16 cellular contexts compared by ENCODE assay signal in genomic region chr13:75478659-75479058, GRCh38. TPM values are rescaled to one million over a fixed set of nuclear protein-coding genes. Genes with fewer than 3 reads are reported as not detected.
A peak's percentile ranks its signal among the peaks of the same experiment; 100 is the strongest.
DNase-seq lines count a peak whose midpoint lies in the region; ATAC-seq, FAIRE-seq and TF ChIP-seq lines count a peak whose summit lies in the region.
"Had no signal": no experiment of that assay in that cellular context is flagged by ENCODE, and none has a peak within 500 bp of the region (broad histone marks: within the 10 kb centered on the region; RNA-seq: fewer than 3 reads in every experiment).

No MANE protein-coding gene starts in this region.

- no peak for TF ChIP-seq EP300 in GM12878 (IDR thresholded peaks at IDR 0.05; ENCODE audit: borderline replicate concordance in 1 of 2, control insufficient read depth in 1 of 2, low read depth in 2 of 2, low read length in 2 of 2)

- H3K4me3 ChIP-seq in left ventricle myocardium inferior (peak overlapping the region; percentile 95), DOHH2 (ENCODE audit: low read length) (peak overlapping the region; percentile 90), GM12878 (peak overlapping the region; percentile 82), skeletal muscle tissue (ENCODE audit: low read length in 3 of 3) (peak overlapping the region; percentile 85 to 92 (median 86))

- H3K4me2 ChIP-seq in DOHH2 (ENCODE audit: low read length) (peak overlapping the region; percentile 62), GM12878 (ENCODE audit: control insufficient read depth, insufficient read depth) (peak overlapping the region; percentile 76)

- WGBS in GM12878 (ENCODE audit: insufficient coverage, insufficient replicate concordance, low lambda C conversion rate, missing lambda C conversion rate), result 65% methylated on average over 4 of the region's 4 CpGs

- no TSS peak for BruUV-seq in GM12878 (replicated peaks; lab: Mats Ljungman, UMichigan)

- CTCF ChIA-PET in GM12878 (lab: Yijun Ruan, JAX), result interaction anchor here (1.2 to 4.4 kb wide), 2 partner anchors 106 to 112 kb away, joined by 3 to 37 read pairs; no protein-coding TSS in a partner anchor

- ATAC-seq in GM12878, result no peak
- ATAC-seq: CD8-positive, alpha-beta T cell; Panc1; SK-N-SH treated with all-trans-retinoic acid at 6 μM for 48 hours had no signal

- no peaks in the 10 kb centered on the region for H3K9me2 ChIP-seq in DOHH2 (replicated peaks; ENCODE audit: control insufficient read depth, low read length)

- H3K4me1 ChIP-seq in left ventricle myocardium inferior (peaks cover 85% of the 10 kb centered on the region), DOHH2 (ENCODE audit: control insufficient read depth, low read length) (peaks cover 59% of the 10 kb centered on the region), GM12878 (ENCODE audit: control insufficient read depth, insufficient read depth, low read length) (peaks cover 12% of the 10 kb centered on the region), skeletal muscle tissue (ENCODE audit: control insufficient read depth in 3 of 3, insufficient read depth in 3 of 3, low read length in 3 of 3) (peaks cover 10 to 18% (median 15%) of the 10 kb centered on the region in 3 donors)

- H3K36me3 ChIP-seq in left ventricle myocardium inferior, result no peaks in the 10 kb centered on the region
- H3K36me3 ChIP-seq in DOHH2 (ENCODE audit: control insufficient read depth, low read length), result peaks cover 62% of the 10 kb centered on the region
- no peaks in the 10 kb centered on the region for H3K36me3 ChIP-seq in GM12878 (ENCODE audit: control insufficient read depth in 2 of 2, insufficient read depth in 2 of 2, low read length in 1 of 2)
- H3K36me3 ChIP-seq in skeletal muscle tissue (ENCODE audit: control insufficient read depth in 3 of 3, insufficient read depth in 3 of 3, low read length in 3 of 3), result no peaks in the 10 kb centered on the region

- TF ChIP-seq CTCF in left ventricle myocardium inferior (IDR thresholded peaks at IDR 0.05; ENCODE audit: borderline replicate concordance), result no peak
- TF ChIP-seq CTCF in DOHH2 (IDR thresholded peaks at IDR 0.05; ENCODE audit: low read depth, low read length, poor library complexity, severe bottlenecking), result no peak
- TF ChIP-seq CTCF in GM12878 (IDR thresholded peaks at IDR 0.05 in 2 of 3, conservative IDR thresholded peaks at IDR 0.05 in 1 of 3; ENCODE audit: control insufficient read depth in 2 of 3, extremely low read depth in 1 of 3, insufficient read depth in 1 of 3, low read depth in 3 of 3, low read length in 3 of 3), result no peak

- RAD21 ChIA-PET in GM12878 (lab: Charles Lee; ENCODE audit: unreplicated experiment), result interaction anchor here (1.0 to 2.6 kb wide), 3 partner anchors 106 to 178 kb away, joined by 4 to 12 read pairs (median 7); no protein-coding TSS in a partner anchor

- H3K9ac ChIP-seq in GM12878 (ENCODE audit: control insufficient read depth, insufficient read depth, low read length), result no peak overlapping the region
- H3K9ac ChIP-seq in skeletal muscle tissue (ENCODE audit: low read depth in 1 of 3, low read length in 3 of 3), result peak overlapping the region in 1 of 3 donors; percentile 81

- FAIRE-seq in GM12878 (lab: Jason Lieb, UNC), result no peak

- peaks cover 42% of the 10 kb centered on the region for H4K20me1 ChIP-seq in DOHH2 (ENCODE audit: control insufficient read depth, insufficient read depth, low read depth, low read length)
- H4K20me1 ChIP-seq in GM12878 (ENCODE audit: control insufficient read depth, insufficient read depth), result no peaks in the 10 kb centered on the region

- no peak for TF ChIP-seq POLR2A in GM12878 (IDR thresholded peaks at IDR 0.05; ENCODE audit: low read depth, low read length)

- peaks cover 3% of the 10 kb centered on the region; the same call in 1 of the 2 replicates for H3F3A ChIP-seq in DOHH2 (ENCODE audit: control insufficient read depth, insufficient read depth)

- H3K9me3 ChIP-seq in left ventricle myocardium inferior (replicated peaks), result no peaks in the 10 kb centered on the region
- no peaks in the 10 kb centered on the region for H3K9me3 ChIP-seq in DOHH2 (ENCODE audit: control insufficient read depth, insufficient read depth, low read length)
- no peaks in the 10 kb centered on the region for H3K9me3 ChIP-seq in GM12878 (replicated peaks; ENCODE audit: control insufficient read depth, insufficient read depth, low read length)
- no peaks in the 10 kb centered on the region for H3K9me3 ChIP-seq in skeletal muscle tissue (ENCODE audit: control insufficient read depth in 3 of 3, low read length in 3 of 3)

- no peak for TF ChIP-seq RAD21 in GM12878 (IDR thresholded peaks at IDR 0.05; ENCODE audit: insufficient read depth, low read depth, low read length)

- DNase-seq in left ventricle myocardium inferior, result no peak
- no peak for DNase-seq in cardiac septum (ENCODE audit: low spot score)
- DNase-seq in GM12878 (ENCODE audit: low read depth, low spot score), result no peak
- DNase-seq in G401 (ENCODE audit: low spot score), result no peak
- DNase-seq in OCI-M2 (lab: John Stamatoyannopoulos, UW; ENCODE audit: unreplicated experiment), result no peak
- no peak for DNase-seq in NCI-H446 (lab: John Stamatoyannopoulos, UW)
- DNase-seq: AML-193; CD8-positive, alpha-beta T cell; HCEC 1CT; NCI-H1436; NCI-H2081; NCI-H526 treated with DMSO at 0.1 percent for 48 hours had no signal

- H2AFZ ChIP-seq in GM12878 (ENCODE audit: control insufficient read depth, low read depth, low read length), result no peak overlapping the region

- SMC1A ChIA-PET in GM12878 (lab: Charles Lee; ENCODE audit: uncharacterized antibody, unreplicated experiment), result interaction anchor here (0.6 to 1.3 kb wide), 5 partner anchors 10 to 54 kb away, joined by 3 to 4 read pairs (median 3); no protein-coding TSS in a partner anchor

- intact Hi-C loops in left ventricle myocardium inferior (cut with micrococcal nuclease), result loop anchor here (5.0 kb wide), 1 partner anchor 64 kb away; no protein-coding TSS in a partner anchor
- intact Hi-C loops in cardiac septum (cut with DNase I), result loop anchor here (5.0 kb wide), 2 partner anchors 46 to 61 kb away; no protein-coding TSS in a partner anchor
- intact Hi-C loops in GM12878 (cut with micrococcal nuclease; ENCODE audit: unreplicated experiment), result loop anchor here (2.0 kb wide), 1 partner anchor 58 kb away; the partner anchor contains the start of gene COMMD6

- H3K27ac ChIP-seq in left ventricle myocardium inferior (replicated peaks) (peak overlapping the region; percentile 95), DOHH2 (ENCODE audit: low read depth, low read length) (no peak overlapping the region), GM12878 (ENCODE audit: control insufficient read depth, insufficient read depth) (no peak overlapping the region), skeletal muscle tissue (ENCODE audit: low read depth, low read length) (peak overlapping the region; percentile 83)

- H3K79me2 ChIP-seq in DOHH2 (ENCODE audit: control insufficient read depth, low read length) (peaks cover 91% of the 10 kb centered on the region), GM12878 (ENCODE audit: control insufficient read depth, insufficient read depth, low read length) (peaks cover 62% of the 10 kb centered on the region)

- H3K27me3 ChIP-seq in left ventricle myocardium inferior (ENCODE audit: low read depth), result no peaks in the 10 kb centered on the region
- no peaks in the 10 kb centered on the region for H3K27me3 ChIP-seq in DOHH2 (ENCODE audit: control insufficient read depth, low read length)
- H3K27me3 ChIP-seq in GM12878 (replicated peaks in 1 of 2; ENCODE audit: control insufficient read depth in 2 of 2, insufficient read depth in 2 of 2, low read length in 1 of 2), result no peaks in the 10 kb centered on the region
- no peaks in the 10 kb centered on the region for H3K27me3 ChIP-seq in skeletal muscle tissue (ENCODE audit: control insufficient read depth in 3 of 3, insufficient read depth in 3 of 3, low read length in 3 of 3)

- POLR2A ChIA-PET in GM12878 (lab: Charles Lee), result no interaction called here

- in situ Hi-C loops in GM12878 (cut with MboI), result no loop called here
- in situ Hi-C loops in G401 (cut with HindIII; ENCODE audit: low sequenced_read_pairs), result no loop called here

RNA-seq across cellular contexts. Expression of gene TBC1D4, which starts 3.3 kb away (rescaled TPM):
- total RNA-seq in left ventricle myocardium inferior (97.5 TPM), cardiac septum (84.9 TPM), GM12878 (2014; rRNA removed) (29.1 and 30.5 TPM in 2 replicates), GM12878 (2014; rRNA removed; fragmentation: Illumina TruSeq; extraction: Trizol) (31.9 and 32.0 TPM in 2 replicates), GM12878 (2021) (38.0 and 38.6 TPM in 2 replicates), skeletal muscle tissue (19.8 TPM)
- 25.7 and 28.4 TPM in 2 replicates for total RNA-seq in GM12878 (2013; cell fraction: nucleolus; rRNA removed)
- polyA plus RNA-seq in GM12878 (2011; ENCODE audit: low read depth), result 6.8 TPM
- polyA plus RNA-seq in GM12878 (2011; rRNA removed) (18.4 and 19.5 TPM in 2 replicates), GM12878 (2014; fragmentation: Illumina TruSeq; extraction: Trizol) (30.4 and 33.3 TPM in 2 replicates), GM12878 (2014; fragmentation: Nextera tagmentation; extraction: Ambion mirVana) (10 to 100 TPM; 11.0 to 11.9 TPM), GM12878 (2014; rRNA removed) (26.4 and 27.3 TPM in 2 replicates), GM12878 (2016; fragmentation: Nextera tagmentation; extraction: Ambion mirVana) (10 to 100 TPM; 23.3 to 24.6 TPM)
- 20.7 and 21.1 TPM in 2 replicates for polyA plus RNA-seq in GM12878 (2011; cell fraction: cytosol; rRNA removed)
- polyA plus RNA-seq in GM12878 (2011; cell fraction: nucleus; rRNA removed), result 25.5 and 35.4 TPM in 2 replicates
- polyA plus RNA-seq in GM12878 (2012), result 14.4 and 16.9 TPM in 2 replicates
- 36.4 and 38.9 TPM in 2 replicates for polyA minus RNA-seq in GM12878 (2011; rRNA and poly(A)+ RNA removed)
- 11.6 and 13.9 TPM in 2 replicates for polyA minus RNA-seq in GM12878 (2011; cell fraction: cytosol; rRNA and poly(A)+ RNA removed)
- 15.0 and 21.8 TPM in 2 replicates for polyA minus RNA-seq in GM12878 (2011; cell fraction: nucleus; rRNA and poly(A)+ RNA removed)
- total RNA-seq in G401 (2014; rRNA removed; shearing (Covaris generic)), result 0.78 and 1.2 TPM in 2 replicates

RNA-seq across cellular contexts. Expression of gene COMMD6, which starts 59.0 kb away (rescaled TPM):
- total RNA-seq in left ventricle myocardium inferior, result 145 TPM
- 127 TPM for total RNA-seq in cardiac septum
- total RNA-seq in GM12878 (2013; cell fraction: nucleolus; rRNA removed), result 13.5 and 16.2 TPM in 2 replicates
- 133 and 169 TPM in 2 replicates for total RNA-seq in GM12878 (2014; rRNA removed)
- total RNA-seq in GM12878 (2014; rRNA removed; fragmentation: Illumina TruSeq; extraction: Trizol), result 197 and 220 TPM in 2 replicates
- 142 and 145 TPM in 2 replicates for total RNA-seq in GM12878 (2021)
- 323 TPM for polyA plus RNA-seq in GM12878 (2011; ENCODE audit: low read depth)
- polyA plus RNA-seq in GM12878 (2011; rRNA removed), result 344 and 345 TPM in 2 replicates
- 50.2 and 52.3 TPM in 2 replicates for polyA plus RNA-seq in GM12878 (2011; cell fraction: cytosol; rRNA removed)
- 30.0 and 41.2 TPM in 2 replicates for polyA plus RNA-seq in GM12878 (2011; cell fraction: nucleus; rRNA removed)
- polyA plus RNA-seq in GM12878 (2012), result 311 and 399 TPM in 2 replicates
- polyA plus RNA-seq in GM12878 (2014; fragmentation: Illumina TruSeq; extraction: Trizol), result 145 and 158 TPM in 2 replicates
- polyA plus RNA-seq in GM12878 (2014; fragmentation: Nextera tagmentation; extraction: Ambion mirVana), result 100 to 1,000 TPM; 473 to 509 TPM
- polyA plus RNA-seq in GM12878 (2014; rRNA removed), result 127 and 146 TPM in 2 replicates
- polyA plus RNA-seq in GM12878 (2016; fragmentation: Nextera tagmentation; extraction: Ambion mirVana), result 100 to 1,000 TPM; 297 to 312 TPM
- 6.3 and 21.4 TPM in 2 replicates for polyA minus RNA-seq in GM12878 (2011; rRNA and poly(A)+ RNA removed)
- 7.4 and 11.6 TPM in 2 replicates for polyA minus RNA-seq in GM12878 (2011; cell fraction: cytosol; rRNA and poly(A)+ RNA removed)
- polyA minus RNA-seq in GM12878 (2011; cell fraction: nucleus; rRNA and poly(A)+ RNA removed), result 6.6 and 9.7 TPM in 2 replicates
- total RNA-seq in skeletal muscle tissue, result 28.2 TPM
- total RNA-seq in G401 (2014; rRNA removed; shearing (Covaris generic)), result 57.5 and 63.5 TPM in 2 replicates

Comparison
In these comparisons a context has a peak if more than half of its experiments do, and no peak if none do; other contexts are left out.
1. H3K27ac ChIP-seq: peak in left ventricle myocardium inferior (single experiment) and skeletal muscle tissue (single experiment); none in DOHH2 (single experiment) and GM12878 (single experiment).
2. Peak in every context shown above with its lines, with median percentiles within 50 percentile points of each other: H3K4me3 ChIP-seq.